Comparison of ENCODE assay signal across 15 cellular contexts in the genomic region with DNA sequence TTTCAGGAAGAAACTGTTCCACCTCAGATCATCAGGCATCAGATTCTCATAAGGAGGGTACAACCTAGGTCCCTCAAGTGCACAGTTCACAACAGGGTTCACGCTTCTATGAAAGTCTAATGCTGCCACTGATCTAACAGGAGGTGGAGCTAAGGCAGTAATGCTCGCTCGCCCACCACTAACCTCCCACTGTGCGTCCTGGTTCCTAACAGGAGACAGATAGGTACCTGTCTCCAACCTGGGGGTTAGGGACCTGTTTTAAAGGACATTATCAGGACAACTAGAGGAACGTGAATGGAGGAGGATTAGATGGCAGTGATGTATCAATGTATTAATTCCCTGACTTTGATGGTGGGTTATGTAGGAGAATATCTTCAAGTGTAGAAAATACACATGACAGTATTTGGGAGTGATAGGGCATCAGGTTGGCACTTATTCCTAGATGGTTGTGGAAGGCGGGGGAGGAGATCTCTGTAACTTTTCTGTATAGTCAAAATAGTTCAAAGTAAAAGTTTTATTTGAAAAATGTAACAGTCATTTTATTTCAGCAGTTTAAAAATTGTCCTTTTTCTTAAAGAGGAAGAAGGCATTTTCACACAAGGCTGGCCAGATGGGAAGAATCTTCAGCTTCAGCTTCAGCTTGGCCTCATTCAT. TPM values are rescaled to one million over a fixed set of nuclear protein-coding genes. Genes with fewer than 3 reads are reported as not detected.
A peak's percentile ranks its signal among the peaks of the same experiment; 100 is the strongest.
DNase-seq lines count a peak whose midpoint lies in the region; ATAC-seq and TF ChIP-seq lines count a peak whose summit lies in the region.
"Had no signal": no experiment of that assay in that cellular context is flagged by ENCODE, and none has a peak within 500 bp of the region (broad histone marks: within the 10 kb centered on the region; RNA-seq: fewer than 3 reads in every experiment).

No MANE protein-coding gene starts in this region.

- no peaks in the 10 kb centered on the region for H3K79me2 ChIP-seq in GM23338 (replicated peaks; ENCODE audit: insufficient read depth)

- H3K4me3 Mint-ChIP-seq in activated naive CD4-positive, alpha-beta T cell treated with anti-CD3 and anti-CD28 coated beads, Interleukin-2, amount 10 ng/mL, durations not matched to agents 7 days and 5 days, result no peak overlapping the region
- no peak overlapping the region for H3K4me3 Mint-ChIP-seq in GM23338
- H3K4me3 Mint-ChIP-seq in dendritic cell treated with granulocyte-macrophage colony-stimulating factor and Interleukin-4, amounts not matched to agents 40 ng/mL and 50 ng/mL, for 4 days, result no peak overlapping the region
- H3K4me3 Mint-ChIP-seq: CD14-positive monocyte; CD8-positive, alpha-beta T cell had no signal

- no peaks in the 10 kb centered on the region for H4K20me1 ChIP-seq in GM23338 (replicated peaks; ENCODE audit: insufficient read depth)

- CTCF ChIA-PET in activated naive CD4-positive, alpha-beta T cell treated with anti-CD3 and anti-CD28 coated beads, Interleukin-2, amount 10 ng/mL, durations not matched to agents 7 days and 5 days (lab: Charles Lee), result no interaction called here

- H3K36me3 Mint-ChIP-seq in activated naive CD4-positive, alpha-beta T cell treated with anti-CD3 and anti-CD28 coated beads, Interleukin-2, amount 10 ng/mL, durations not matched to agents 7 days and 5 days, result peaks cover 29% of the 10 kb centered on the region
- peaks cover 43% of the 10 kb centered on the region for H3K36me3 Mint-ChIP-seq in GM23338 (ENCODE audit: low read depth)
- H3K36me3 Mint-ChIP-seq in dendritic cell treated with granulocyte-macrophage colony-stimulating factor and Interleukin-4, amounts not matched to agents 40 ng/mL and 50 ng/mL, for 4 days (ENCODE audit: low read depth), result peaks cover 51% of the 10 kb centered on the region

- no peak for DNase-seq in activated naive CD4-positive, alpha-beta T cell treated with anti-CD3 and anti-CD28 coated beads, Interleukin-2, amount 10 ng/mL, durations not matched to agents 7 days and 5 days
- no peak for DNase-seq in activated naive CD4-positive, alpha-beta T cell treated with anti-CD3 and anti-CD28 coated beads, Interleukin-2, amount 50 U/mL, for 16 hours
- peak; percentile 50 for DNase-seq in GM23338 (ENCODE audit: low spot score)
- DNase-seq in posterior vena cava (ENCODE audit: low spot score), result peak; percentile 34
- no peak for DNase-seq in GDM1 (lab: John Stamatoyannopoulos, UW)
- DNase-seq in superior temporal gyrus (ENCODE audit: extremely low spot score), result no peak
- DNase-seq: CD8-positive, alpha-beta T cell; COR-L47; DMS153; DMS79 treated with DMSO at 0.1 percent for 48 hours; EL had no signal

- intact Hi-C loops in dendritic cell treated with granulocyte-macrophage colony-stimulating factor and Interleukin-4, amounts not matched to agents 40 ng/mL and 50 ng/mL, for 4 days (cut with micrococcal nuclease), result no loop called here
- intact Hi-C loops in posterior vena cava (cut with DNase I), result no loop called here

- ATAC-seq in GM23338, result peak; percentile 54; the same call in 2 of the 3 replicates
- ATAC-seq: CD8-positive, alpha-beta T cell; HCT116 had no signal

- no peak overlapping the region for H3K27ac ChIP-seq in GM23338 (ENCODE audit: low read depth)
- H3K27ac ChIP-seq: 22Rv1 had no signal

- H3K4me1 ChIP-seq in GM23338 (ENCODE audit: insufficient read depth), result no peaks in the 10 kb centered on the region

- peaks cover 16% of the 10 kb centered on the region; the same call in 1 of the 2 replicates for H3F3A ChIP-seq in GM23338 (replicated peaks; ENCODE audit: low read depth)

- H3K9me3 Mint-ChIP-seq in activated naive CD4-positive, alpha-beta T cell treated with anti-CD3 and anti-CD28 coated beads, Interleukin-2, amount 10 ng/mL, durations not matched to agents 7 days and 5 days, result no peaks in the 10 kb centered on the region
- no peaks in the 10 kb centered on the region; the same call in 2 of the 3 replicates for H3K9me3 Mint-ChIP-seq in GM23338
- H3K9me3 Mint-ChIP-seq in dendritic cell treated with granulocyte-macrophage colony-stimulating factor and Interleukin-4, amounts not matched to agents 40 ng/mL and 50 ng/mL, for 4 days, result no peaks in the 10 kb centered on the region
- H3K9me3 Mint-ChIP-seq: CD14-positive monocyte; CD8-positive, alpha-beta T cell had no signal

- no peak for TF ChIP-seq CTCF in GM23338 (conservative IDR thresholded peaks at IDR 0.05; ENCODE audit: low read depth in 2 of 2)

- H3K27me3 ChIP-seq in GM23338 (ENCODE audit: insufficient read depth), result no peaks in the 10 kb centered on the region; the same call in 1 of the 2 replicates

- H3K9me2 ChIP-seq in GM23338 (ENCODE audit: insufficient read depth), result no peaks in the 10 kb centered on the region

- no peaks in the 10 kb centered on the region for H3K4me1 Mint-ChIP-seq in activated naive CD4-positive, alpha-beta T cell treated with anti-CD3 and anti-CD28 coated beads, Interleukin-2, amount 10 ng/mL, durations not matched to agents 7 days and 5 days
- peaks cover 12% of the 10 kb centered on the region for H3K4me1 Mint-ChIP-seq in GM23338
- H3K4me1 Mint-ChIP-seq in dendritic cell treated with granulocyte-macrophage colony-stimulating factor and Interleukin-4, amounts not matched to agents 40 ng/mL and 50 ng/mL, for 4 days (ENCODE audit: low read depth), result peaks cover 16% of the 10 kb centered on the region
- H3K4me1 Mint-ChIP-seq: CD14-positive monocyte had no signal

- H3K27ac Mint-ChIP-seq in activated naive CD4-positive, alpha-beta T cell treated with anti-CD3 and anti-CD28 coated beads, Interleukin-2, amount 10 ng/mL, durations not matched to agents 7 days and 5 days, result peak overlapping the region; percentile 16
- H3K27ac Mint-ChIP-seq in GM23338, result no peak overlapping the region
- peak overlapping the region; percentile 10 for H3K27ac Mint-ChIP-seq in dendritic cell treated with granulocyte-macrophage colony-stimulating factor and Interleukin-4, amounts not matched to agents 40 ng/mL and 50 ng/mL, for 4 days

- no peak overlapping the region for H3K4me3 ChIP-seq in GM23338

- no peak overlapping the region for H2AFZ ChIP-seq in GM23338

- H3K27me3 Mint-ChIP-seq in activated naive CD4-positive, alpha-beta T cell treated with anti-CD3 and anti-CD28 coated beads, Interleukin-2, amount 10 ng/mL, durations not matched to agents 7 days and 5 days, result peaks cover 12% of the 10 kb centered on the region
- H3K27me3 Mint-ChIP-seq in GM23338 (ENCODE audit: insufficient read depth, low read depth, poor library complexity), result peaks cover 14% of the 10 kb centered on the region
- no peaks in the 10 kb centered on the region for H3K27me3 Mint-ChIP-seq in dendritic cell treated with granulocyte-macrophage colony-stimulating factor and Interleukin-4, amounts not matched to agents 40 ng/mL and 50 ng/mL, for 4 days

- no peak overlapping the region for H3K4me2 ChIP-seq in GM23338

- H3K36me3 ChIP-seq in GM23338 (ENCODE audit: insufficient read depth), result peaks cover 3% of the 10 kb centered on the region

TF ChIP-seq in GM23338, 12 proteins besides CTCF, POLR2A, EP300 and RAD21 (continues in another document):
- TF ChIP-seq POLR2AphosphoS5 (IDR thresholded peaks at IDR 0.05; ENCODE audit: low read depth), result peak; percentile 74

RNA-seq across cellular contexts. Expression of a gene that starts 43.9 kb away (rescaled TPM):
- total RNA-seq in GM23338 (2014; rRNA removed; shearing (Covaris generic)), result 59.8 and 67.9 TPM in 2 replicates
- 42.5 and 45.7 TPM in 2 replicates for polyA plus RNA-seq in GM23338 (2016; fragmentation: Nextera tagmentation; extraction: Ambion mirVana)
- 100 to 1,000 TPM in 1 of 2 donors, 10 to 100 TPM in 1; 91.5 to 109 TPM for total RNA-seq in posterior vena cava

Comparison
In these comparisons a context has a peak if more than half of its experiments do, and no peak if none do; other contexts are left out.
1. DNase-seq: peak in GM23338 (single experiment) and posterior vena cava (single experiment); none in activated naive CD4-positive, alpha-beta T cell treated with anti-CD3 and anti-CD28 coated beads, Interleukin-2, amount 10 ng/mL, durations not matched to agents 7 days and 5 days (single experiment), activated naive CD4-positive, alpha-beta T cell treated with anti-CD3 and anti-CD28 coated beads, Interleukin-2, amount 50 U/mL, for 16 hours (single experiment), GDM1 (single experiment) and superior temporal gyrus (single experiment).